Comparison of ENCODE assay signal across 8 cellular contexts in the genomic region with DNA sequence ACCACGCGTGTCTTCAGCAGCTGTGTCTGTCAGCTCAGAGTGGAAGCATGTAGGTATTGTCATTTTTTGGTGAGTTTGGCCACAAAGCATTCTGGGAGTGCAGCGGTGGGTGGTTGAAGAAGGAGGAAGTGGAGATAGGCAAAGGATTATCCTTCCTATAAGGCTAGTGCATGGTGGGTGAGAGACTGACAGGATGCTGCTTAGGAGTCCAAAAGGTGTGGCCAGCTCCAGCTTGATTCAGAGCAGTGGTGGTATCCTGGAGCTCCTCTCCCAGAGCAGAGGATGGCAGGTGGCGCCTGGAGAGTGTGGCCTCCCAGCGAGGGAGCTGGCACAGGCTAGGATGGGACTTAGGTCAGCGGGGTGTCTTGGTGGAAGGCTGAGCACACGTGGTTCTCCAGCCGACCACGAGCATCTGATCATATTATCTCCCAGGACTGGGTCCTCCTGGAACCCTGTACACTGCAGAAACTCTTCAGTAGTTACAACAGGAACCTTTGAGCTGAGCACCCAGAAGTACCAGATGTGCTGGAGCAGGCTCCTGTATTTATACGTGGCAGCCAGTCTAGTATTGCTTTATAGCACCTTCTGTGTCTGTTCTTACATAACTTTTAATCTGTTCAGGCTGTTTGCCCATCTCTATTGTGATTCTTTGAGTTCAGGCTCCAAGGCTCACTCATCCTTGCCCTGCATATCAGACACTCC. TPM values are rescaled to one million over a fixed set of nuclear protein-coding genes. Genes with fewer than 3 reads are reported as not detected.
DNase-seq lines count a peak whose midpoint lies in the region; FAIRE-seq and TF ChIP-seq lines count a peak whose summit lies in the region.

No MANE protein-coding gene starts in this region.

- H3K27me3 ChIP-seq in small intestine (ENCODE audit: control insufficient read depth in 2 of 2, insufficient read depth in 2 of 2, low read length in 2 of 2): no peaks in the 10 kb centered on the region

- H3K27ac Mint-ChIP-seq in T-helper 2 cell treated with Interferon-gamma antibody and Interleukin-4, amounts not matched to agents 5 μg/mL and 100 μg/mL, for 36 hours: peak overlapping the region; percentile 33

- H3K36me3 ChIP-seq in small intestine (ENCODE audit: control insufficient read depth in 2 of 2, insufficient read depth in 2 of 2, low read length in 2 of 2): peaks cover 0 to 5% of the 10 kb centered on the region in 2 donors

- H3K4me3 Mint-ChIP-seq in T-helper 2 cell treated with Interferon-gamma antibody and Interleukin-4, amounts not matched to agents 5 μg/mL and 100 μg/mL, for 36 hours: peak overlapping the region; percentile 9

- WGBS in small intestine, 3 donors: 21 to 41% (median 30%) methylated on average over 10 of the region's 10 CpGs

- H3K36me3 Mint-ChIP-seq in T-helper 2 cell treated with Interferon-gamma antibody and Interleukin-4, amounts not matched to agents 5 μg/mL and 100 μg/mL, for 36 hours (ENCODE audit: low read depth): peaks cover 14% of the 10 kb centered on the region

- TF ChIP-seq CTCF in fibroblast of the aortic adventitia (IDR thresholded peaks at IDR 0.05; ENCODE audit: insufficient read depth, low read length): no peak

- no peaks in the 10 kb centered on the region for H3K27me3 Mint-ChIP-seq in T-helper 2 cell treated with Interferon-gamma antibody and Interleukin-4, amounts not matched to agents 5 μg/mL and 100 μg/mL, for 36 hours (ENCODE audit: low read depth)

- peaks cover 38% of the 10 kb centered on the region for H3K4me1 Mint-ChIP-seq in T-helper 2 cell treated with Interferon-gamma antibody and Interleukin-4, amounts not matched to agents 5 μg/mL and 100 μg/mL, for 36 hours (ENCODE audit: low read depth)

- no peak for FAIRE-seq in small intestine (lab: Jason Lieb, UNC)

- H3K27ac ChIP-seq in small intestine (ENCODE audit: low read depth in 1 of 2, low read length in 1 of 2): peak overlapping the region; percentile 27 to 48

- H3K4me3 ChIP-seq in fibroblast of the aortic adventitia (ENCODE audit: low read depth, low read length) (no peak overlapping the region), small intestine (ENCODE audit: low read depth in 1 of 2, low read length in 2 of 2) (no peak overlapping the region)

- in situ Hi-C loops in ACHN (cut with HindIII; ENCODE audit: low pct_ligation_motif_present, low pct_unique_long_range_greater_than_20kb, low sequenced_read_pairs): no loop called here

- H3K9me3 ChIP-seq in small intestine (ENCODE audit: control insufficient read depth, low read depth): no peaks in the 10 kb centered on the region

- H3K9me3 Mint-ChIP-seq in T-helper 2 cell treated with Interferon-gamma antibody and Interleukin-4, amounts not matched to agents 5 μg/mL and 100 μg/mL, for 36 hours: no peaks in the 10 kb centered on the region

- peak in 2 of 3 experiments; percentile 3 to 28 for DNase-seq in NCI-H1417 (lab: John Stamatoyannopoulos, UW)
- no peak for DNase-seq in NCI-H1417 treated with DMSO at 0.1 percent for 48 hours (lab: John Stamatoyannopoulos, UW)
- DNase-seq in HT1080 (ENCODE audit: low read depth): peak; percentile 37
- DNase-seq in T-helper 2 cell treated with Interferon-gamma antibody and Interleukin-4, amounts not matched to agents 5 μg/mL and 100 μg/mL, for 36 hours (ENCODE audit: low spot score): peak; percentile 19
- DNase-seq in fibroblast of the aortic adventitia (ENCODE audit: low read depth): peak; percentile 74
- DNase-seq in small intestine: peak; percentile 79
- DNase-seq in putamen (ENCODE audit: low spot score): no peak
- no peak for DNase-seq in ACHN

- H3K4me1 ChIP-seq in small intestine (ENCODE audit: control insufficient read depth in 2 of 2, insufficient read depth in 1 of 2, low read depth in 1 of 2, low read length in 1 of 2): peaks cover 8 to 14% of the 10 kb centered on the region in 2 donors

RNA-seq across cellular contexts. Expression of a gene that starts 29.6 kb away (rescaled TPM):
- total RNA-seq in HT1080 (2014; rRNA removed; shearing (Covaris generic)): 10.4 and 13.5 TPM in 2 replicates
- polyA plus RNA-seq in HT1080 (2015; cell fraction: cytosol; rRNA removed): 17.0 and 20.2 TPM in 2 replicates
- 19.4 and 19.5 TPM in 2 replicates for polyA plus RNA-seq in HT1080 (2015; cell fraction: nucleus; rRNA removed)
- 4.7 and 9.9 TPM in 2 replicates for total RNA-seq in fibroblast of the aortic adventitia (ENCODE audit: low replicate concordance)
- 10 to 100 TPM in 1 of 3 donors, 1 to 10 TPM in 2; 6.2 to 13.6 (median 8.3) TPM for polyA plus RNA-seq in small intestine

RNA-seq across cellular contexts. Expression of a gene that starts 31.6 kb away (rescaled TPM):
- 1.2 TPM in 1 of 2 replicates, not detected in the other for total RNA-seq in HT1080 (2014; rRNA removed; shearing (Covaris generic))
- 0.61 TPM in 1 of 2 replicates, not detected in the other for polyA plus RNA-seq in HT1080 (2015; cell fraction: cytosol; rRNA removed)
- polyA plus RNA-seq in HT1080 (2015; cell fraction: nucleus; rRNA removed): 0.17 and 1.2 TPM in 2 replicates
- 1.5 and 3.3 TPM in 2 replicates for total RNA-seq in fibroblast of the aortic adventitia (ENCODE audit: low replicate concordance)
- polyA plus RNA-seq in small intestine: 1 to 10 TPM in 2 of 3 donors, not detected in 1; 5.4 to 6.7 TPM

RNA-seq across cellular contexts. Expression of a gene that starts 44.4 kb away (rescaled TPM):
- total RNA-seq in HT1080 (2014; rRNA removed; shearing (Covaris generic)): 185 and 198 TPM in 2 replicates
- 187 and 190 TPM in 2 replicates for polyA plus RNA-seq in HT1080 (2015; cell fraction: cytosol; rRNA removed)
- 164 and 177 TPM in 2 replicates for polyA plus RNA-seq in HT1080 (2015; cell fraction: nucleus; rRNA removed)
- 106 and 141 TPM in 2 replicates for total RNA-seq in fibroblast of the aortic adventitia (ENCODE audit: low replicate concordance)
- 100 to 1,000 TPM; 258 to 661 (median 544) TPM for polyA plus RNA-seq in small intestine

RNA-seq across cellular contexts. Expression of a gene that starts 58.5 kb away (rescaled TPM):
- 881 and 984 TPM in 2 replicates for total RNA-seq in HT1080 (2014; rRNA removed; shearing (Covaris generic))
- polyA plus RNA-seq in HT1080 (2015; cell fraction: cytosol; rRNA removed): 185 and 187 TPM in 2 replicates
- polyA plus RNA-seq in HT1080 (2015; cell fraction: nucleus; rRNA removed): 318 and 351 TPM in 2 replicates
- total RNA-seq in fibroblast of the aortic adventitia (ENCODE audit: low replicate concordance): 596 and 1,869 TPM in 2 replicates
- polyA plus RNA-seq in small intestine: 100 to 1,000 TPM; 135 to 217 (median 144) TPM

Comparison
In these comparisons a context has a peak if more than half of its experiments do, and no peak if none do; other contexts are left out.
1. DNase-seq: peak in NCI-H1417 (2 of 3), HT1080 (single experiment), T-helper 2 cell treated with Interferon-gamma antibody and Interleukin-4, amounts not matched to agents 5 μg/mL and 100 μg/mL, for 36 hours (single experiment), fibroblast of the aortic adventitia (single experiment) and small intestine (single experiment); none in NCI-H1417 treated with DMSO at 0.1 percent for 48 hours (single experiment), putamen (single experiment) and ACHN (single experiment).